ENCODE assay signal across 10 cellular contexts in the genomic region with DNA sequence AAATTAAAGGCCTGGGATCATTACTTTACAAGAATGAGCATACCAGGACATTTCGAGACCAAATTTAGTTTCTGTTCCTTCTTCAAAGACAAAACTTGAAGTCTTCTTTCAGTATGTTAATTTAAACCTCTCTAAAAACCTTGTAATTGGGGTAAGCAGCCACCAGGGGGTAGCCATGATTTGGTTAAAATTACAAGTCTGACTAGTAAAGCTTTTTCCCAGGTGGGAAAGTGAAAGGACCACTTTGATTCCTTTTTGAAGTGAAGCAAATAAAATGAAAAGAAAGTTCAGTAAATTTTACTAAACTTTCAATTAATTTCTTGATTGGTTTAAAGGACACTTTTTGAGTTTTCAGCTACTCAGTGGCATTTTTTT.
DNase-seq lines count a peak whose midpoint lies in the region; ATAC-seq and TF ChIP-seq lines count a peak whose summit lies in the region.
"Had no signal": no experiment of that assay in that cellular context is flagged by ENCODE, and none has a peak within 500 bp of the region (broad histone marks: within the 10 kb centered on the region; RNA-seq: fewer than 3 reads in every experiment).

No MANE protein-coding gene starts in this region.

- H3K9me3 Mint-ChIP-seq in progenitor cell of endocrine pancreas (ENCODE audit: low read depth), result no peaks in the 10 kb centered on the region
- H3K9me3 Mint-ChIP-seq: T-helper 1 cell treated with Interleukin-12 subunit alpha and Interleukin-12 subunit beta and Interleukin-4 antibody, amounts not matched to agents 30 μg/mL and 1 μg/mL, for 36 hours had no signal

- TF ChIP-seq CTCF in GM12865 (IDR thresholded peaks at IDR 0.05; ENCODE audit: insufficient read depth, low read depth, low read length, missing control alignments) (peak; percentile 33), WI38 (IDR thresholded peaks at IDR 0.05; ENCODE audit: low read depth, low read length) (peak; percentile 12; the same call in 1 of the 2 replicates), progenitor cell of endocrine pancreas (IDR thresholded peaks at IDR 0.05; ENCODE audit: unreplicated experiment) (peak; percentile 50)

- peak; percentile 61 for DNase-seq in GM12865 (ENCODE audit: low read depth)
- no peak for DNase-seq in progenitor cell of endocrine pancreas (ENCODE audit: low spot score, unreplicated experiment)
- DNase-seq in islet precursor cell, result no peak
- DNase-seq in HCEC 1CT, result no peak

- H3K4me3 ChIP-seq in GM12865 (ENCODE audit: low read depth, low read length), result no peak overlapping the region
- no peak overlapping the region for H3K4me3 ChIP-seq in WI38 (ENCODE audit: low read depth, low read length)
- H3K4me3 ChIP-seq: tibial nerve had no signal

- no peak overlapping the region for H3K4me3 Mint-ChIP-seq in progenitor cell of endocrine pancreas (ENCODE audit: low read depth)
- H3K4me3 Mint-ChIP-seq: T-helper 1 cell treated with Interleukin-12 subunit alpha and Interleukin-12 subunit beta and Interleukin-4 antibody, amounts not matched to agents 30 μg/mL and 1 μg/mL, for 36 hours had no signal

- no peak overlapping the region for H3K27ac Mint-ChIP-seq in progenitor cell of endocrine pancreas
- H3K27ac Mint-ChIP-seq: T-helper 1 cell treated with Interleukin-12 subunit alpha and Interleukin-12 subunit beta and Interleukin-4 antibody, amounts not matched to agents 30 μg/mL and 1 μg/mL, for 36 hours had no signal

- H3K36me3 Mint-ChIP-seq in progenitor cell of endocrine pancreas (ENCODE audit: insufficient read depth), result no peaks in the 10 kb centered on the region

- H3K27me3 Mint-ChIP-seq in progenitor cell of endocrine pancreas, result no peaks in the 10 kb centered on the region

- ATAC-seq in GM19455 (IDR thresholded peaks at IDR 0.05; ENCODE audit: unreplicated experiment), result peak; percentile 88
- ATAC-seq in HG03378 (IDR thresholded peaks at IDR 0.05; ENCODE audit: unreplicated experiment), result peak; percentile 92
- no peak for ATAC-seq in GM19397 (IDR thresholded peaks at IDR 0.05; ENCODE audit: unreplicated experiment)

- peaks cover 11% of the 10 kb centered on the region for H3K4me1 Mint-ChIP-seq in progenitor cell of endocrine pancreas (ENCODE audit: low read depth)
